28 cellular contexts compared by ENCODE assay signal in the genomic region with DNA sequence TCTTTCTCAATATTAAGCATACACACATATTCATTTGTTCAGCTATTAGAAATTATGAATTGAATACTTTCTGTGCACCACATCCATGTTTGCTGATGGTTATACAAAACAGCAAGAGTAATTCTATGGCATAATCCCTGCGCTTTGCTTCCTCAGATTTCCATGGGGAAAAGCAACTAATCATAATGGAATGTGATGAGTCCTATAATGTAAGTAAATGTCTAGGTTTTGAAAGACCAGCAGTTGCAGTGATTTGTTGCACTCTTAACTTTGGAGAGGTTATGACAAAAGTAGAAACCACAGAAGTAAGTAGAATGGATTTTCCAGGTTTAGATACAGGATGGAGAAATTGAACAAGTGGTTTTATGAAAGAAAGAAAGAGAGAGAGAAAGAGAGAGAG.
DNase-seq lines count a peak whose midpoint lies in the region; ATAC-seq, FAIRE-seq and TF ChIP-seq lines count a peak whose summit lies in the region.
"Had no signal": no experiment of that assay in that cellular context is flagged by ENCODE, and none has a peak within 500 bp of the region (broad histone marks: within the 10 kb centered on the region; RNA-seq: fewer than 3 reads in every experiment).

No MANE protein-coding gene starts in this region.

- H3K4me2 ChIP-seq in osteoblast (ENCODE audit: insufficient read depth, low read length), result no peak overlapping the region

- intact Hi-C loops in left ventricle myocardium inferior (cut with micrococcal nuclease), result no loop called here

- H3K4me1 ChIP-seq in RWPE2 (ENCODE audit: insufficient read depth, poor library complexity, severe bottlenecking) (no peaks in the 10 kb centered on the region), osteoblast (ENCODE audit: insufficient read depth, low read length) (no peaks in the 10 kb centered on the region), right atrium auricular region (no peaks in the 10 kb centered on the region), left ventricle myocardium inferior (no peaks in the 10 kb centered on the region)
- H3K4me1 ChIP-seq: BE2C had no signal

- H3K27me3 ChIP-seq in RWPE2 (ENCODE audit: insufficient read depth, poor library complexity, severe bottlenecking), result peaks cover 5% of the 10 kb centered on the region
- H3K27me3 ChIP-seq in osteoblast (ENCODE audit: insufficient read depth, low read length), result no peaks in the 10 kb centered on the region
- no peaks in the 10 kb centered on the region for H3K27me3 ChIP-seq in right atrium auricular region
- no peaks in the 10 kb centered on the region for H3K27me3 ChIP-seq in left ventricle myocardium inferior (ENCODE audit: low read depth)
- H3K27me3 ChIP-seq: BE2C had no signal

- H3K27ac ChIP-seq in RWPE2 (ENCODE audit: poor library complexity, severe bottlenecking) (no peak overlapping the region), osteoblast (ENCODE audit: low read depth, low read length) (no peak overlapping the region), right atrium auricular region (no peak overlapping the region), left ventricle myocardium inferior (replicated peaks) (no peak overlapping the region)
- H3K27ac ChIP-seq: HL-60, SJCRH30 had no signal

- TF ChIP-seq CTCF in RWPE2 (IDR thresholded peaks at IDR 0.05; ENCODE audit: poor library complexity, severe bottlenecking), result no peak
- TF ChIP-seq CTCF in osteoblast (IDR thresholded peaks at IDR 0.05; ENCODE audit: extremely low read depth, low read depth, low read length), result no peak
- no peak for TF ChIP-seq CTCF in right atrium auricular region (IDR thresholded peaks at IDR 0.05)
- TF ChIP-seq CTCF in left ventricle myocardium inferior (IDR thresholded peaks at IDR 0.05; ENCODE audit: borderline replicate concordance), result no peak

- DNase-seq in H4 (ENCODE audit: low spot score), result peak; percentile 3
- no peak for DNase-seq in HTR-8/SVneo (ENCODE audit: insufficient read length, low spot score)
- no peak for DNase-seq in RWPE2 (ENCODE audit: low spot score)
- DNase-seq in osteoblast (ENCODE audit: insufficient read length, low spot score, missing footprints), result peak; percentile 8
- DNase-seq in right atrium auricular region (ENCODE audit: low spot score), result no peak
- DNase-seq in NCI-H345 treated with DMSO at 0.1 percent for 48 hours (lab: John Stamatoyannopoulos, UW; ENCODE audit: unreplicated experiment), result no peak
- DNase-seq in left ventricle myocardium inferior, result no peak
- DNase-seq: BE2C, Calu3, DMS79 treated with DMSO at 0.1 percent for 48 hours, GOT3, Kasumi-1, MV-4-11, NCI-H1105, NCI-H1436 treated with DMSO at 0.1 percent for 48 hours, NCI-H1930, NCI-H2107, NCI-H446 treated with DMSO at 0.1 percent for 48 hours, NCI-H526 treated with DMSO at 0.1 percent for 48 hours, SJCRH30 had no signal

- ATAC-seq in RWPE2 (ENCODE audit: low read depth), result peak; percentile 90
- no peak for ATAC-seq in GM18861 (IDR thresholded peaks at IDR 0.05; ENCODE audit: unreplicated experiment)
- ATAC-seq: HCT116, K562, Panc1, Right ventricle myocardium inferior, SK-N-SH treated with all-trans-retinoic acid at 6 μM for 48 hours had no signal

- peak; percentile 38 for FAIRE-seq in HTR-8/SVneo (lab: Jason Lieb, UNC)
- FAIRE-seq: GM18507, K562 had no signal

- H3K79me2 ChIP-seq in osteoblast (ENCODE audit: insufficient read depth, low read length), result no peaks in the 10 kb centered on the region

- no peaks in the 10 kb centered on the region for H4K20me1 ChIP-seq in osteoblast (ENCODE audit: insufficient read depth, low read length)

- no peaks in the 10 kb centered on the region for H3K9me3 ChIP-seq in RWPE2 (ENCODE audit: severe bottlenecking)
- H3K9me3 ChIP-seq in osteoblast (ENCODE audit: low read depth, low read length), result no peaks in the 10 kb centered on the region
- no peaks in the 10 kb centered on the region for H3K9me3 ChIP-seq in right atrium auricular region
- H3K9me3 ChIP-seq in left ventricle myocardium inferior (replicated peaks), result no peaks in the 10 kb centered on the region
- H3K9me3 ChIP-seq: BE2C, SJCRH30 had no signal

- H3K4me3 ChIP-seq in RWPE2 (ENCODE audit: severe bottlenecking) (no peak overlapping the region), osteoblast (ENCODE audit: insufficient read depth, low read length) (no peak overlapping the region), right atrium auricular region (no peak overlapping the region), left ventricle myocardium inferior (no peak overlapping the region)
- H3K4me3 ChIP-seq: K562, SJCRH30 had no signal

- H3K36me3 ChIP-seq in RWPE2 (ENCODE audit: low read depth) (no peaks in the 10 kb centered on the region), osteoblast (ENCODE audit: insufficient read depth, low read length) (no peaks in the 10 kb centered on the region), right atrium auricular region (no peaks in the 10 kb centered on the region), left ventricle myocardium inferior (no peaks in the 10 kb centered on the region)
- H3K36me3 ChIP-seq: BE2C, SJCRH30 had no signal

- H2AFZ ChIP-seq in osteoblast (ENCODE audit: low read length), result no peak overlapping the region

Comparison
In these comparisons a context has a peak if more than half of its experiments do, and no peak if none do; other contexts are left out.
1. DNase-seq: peak in H4 (single experiment) and osteoblast (single experiment); none in HTR-8/SVneo (single experiment), RWPE2 (single experiment), right atrium auricular region (single experiment), NCI-H345 treated with DMSO at 0.1 percent for 48 hours (single experiment) and left ventricle myocardium inferior (single experiment).